ENCODE assay signal across 12 cellular contexts in the genomic region with DNA sequence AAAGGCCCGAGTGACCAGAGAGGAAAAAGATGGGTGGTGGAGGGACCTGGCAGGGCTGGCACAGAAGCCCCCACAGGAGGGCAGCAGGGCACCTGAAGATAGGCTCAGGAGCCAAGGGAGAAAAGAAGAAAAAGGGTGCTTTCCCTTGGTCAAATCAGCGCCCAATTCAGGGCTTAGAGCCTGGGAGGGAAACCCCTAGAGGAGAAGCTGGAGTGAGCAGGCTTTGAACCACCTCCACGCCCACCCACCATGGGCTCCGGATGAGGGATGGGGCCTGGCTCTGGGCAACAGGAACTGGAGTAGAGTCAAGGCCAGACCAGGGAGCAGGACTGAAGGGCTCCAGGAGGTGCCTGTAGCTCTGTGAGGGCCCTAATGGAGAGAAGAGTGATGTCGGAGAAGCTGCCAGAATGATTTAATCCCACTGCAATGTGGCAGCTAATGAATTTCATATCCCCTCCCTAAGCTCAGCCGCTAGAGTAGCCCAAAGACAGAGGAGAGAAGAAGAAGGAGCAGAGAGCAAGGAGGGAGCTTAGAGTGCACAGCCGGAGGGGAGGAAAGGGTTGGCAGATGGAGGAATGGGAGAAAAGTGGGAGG. TPM values are rescaled to one million over a fixed set of nuclear protein-coding genes. Genes with fewer than 3 reads are reported as not detected.
DNase-seq lines count a peak whose midpoint lies in the region; ATAC-seq and TF ChIP-seq lines count a peak whose summit lies in the region.
"Had no signal": no experiment of that assay in that cellular context is flagged by ENCODE, and none has a peak within 500 bp of the region (broad histone marks: within the 10 kb centered on the region; RNA-seq: fewer than 3 reads in every experiment).

No MANE protein-coding gene starts in this region.

- no peak overlapping the region for H4K8ac ChIP-seq in H9 (replicated peaks; ENCODE audit: insufficient read length, low read depth, low read length)

- H3K4ac ChIP-seq in H9 (ENCODE audit: low read depth, low read length), result no peak overlapping the region

- peak; percentile 31 to 36 for ATAC-seq in right cardiac atrium
- ATAC-seq in stimulated activated effector memory CD8-positive, alpha-beta T cell treated with anti-CD3 and anti-CD28 coated beads, Interleukin-12 subunit alpha, Interleukin-12 subunit beta, amount 100 ng/mL, for 72 hours, result peak; percentile 17
- ATAC-seq in activated T-cell treated with anti-CD3 and anti-CD28 coated beads, Interleukin-2, amount 50 U/mL, for 72 hours (replicated peaks in 1 of 2), result no peak

- H2BK5ac ChIP-seq in H9 (ENCODE audit: insufficient read length, low read length), result no peak overlapping the region

- H3K14ac ChIP-seq in H9 (ENCODE audit: insufficient read depth, low read length), result no peak overlapping the region

- intact Hi-C loops in right cardiac atrium (cut with DNase I), result no loop called here

- H3K56ac ChIP-seq in H9 (ENCODE audit: insufficient read length, low read depth, low read length), result no peak overlapping the region

- H3K23ac ChIP-seq in H9 (ENCODE audit: insufficient read length, low read depth, low read length), result no peak overlapping the region

- no peak overlapping the region for H2BK120ac ChIP-seq in H9 (ENCODE audit: low read depth, low read length, poor library complexity, severe bottlenecking)

- H4K20me1 ChIP-seq in H9 (ENCODE audit: control insufficient read depth, insufficient read depth, insufficient read length), result no peaks in the 10 kb centered on the region

- H2BK15ac ChIP-seq in H9 (ENCODE audit: low read depth, low read length), result no peak overlapping the region

- H3K79me2 ChIP-seq in H9 (ENCODE audit: insufficient read depth, low read length), result no peaks in the 10 kb centered on the region

- no peaks in the 10 kb centered on the region for H3K36me3 ChIP-seq in adipocyte (ENCODE audit: control insufficient read depth, insufficient read depth, low read length, severe bottlenecking)

- no CpG with 5 or more reads among the region's 7 CpGs for WGBS in H9 (ENCODE audit: extremely low coverage, insufficient read length, low lambda C conversion rate)
- 57% methylated on average over 7 of the region's 7 CpGs for WGBS in right cardiac atrium

- H3K27ac ChIP-seq in H9 (ENCODE audit: insufficient read length, low read depth, low read length) (no peak overlapping the region), right cardiac atrium (ENCODE audit: low read length) (peak overlapping the region; percentile 63)

- no peak overlapping the region for H2AK5ac ChIP-seq in H9 (ENCODE audit: insufficient read length, low read length)

- no peak overlapping the region for H2BK12ac ChIP-seq in H9 (ENCODE audit: insufficient read length, low read depth, low read length)

- H3K4me3 ChIP-seq in adipocyte (ENCODE audit: low read length) (no peak overlapping the region), right cardiac atrium (ENCODE audit: low read length) (no peak overlapping the region)

- H3K23me2 ChIP-seq in H9 (ENCODE audit: insufficient read length, low read depth, low read length, poor library complexity, severe bottlenecking), result no peaks in the 10 kb centered on the region

- no peak overlapping the region; a peak in 1 of 7 replicates for H3K27ac Mint-ChIP-seq in H9
- H3K27ac Mint-ChIP-seq in stimulated activated effector memory CD8-positive, alpha-beta T cell treated with anti-CD3 and anti-CD28 coated beads, Interleukin-12 subunit alpha, Interleukin-12 subunit beta, amount 100 ng/mL, for 72 hours, result no peak overlapping the region
- no peak overlapping the region for H3K27ac Mint-ChIP-seq in activated T-cell treated with anti-CD3 and anti-CD28 coated beads, Interleukin-2, amount 50 U/mL, for 72 hours

- TF ChIP-seq CTCF in H9 (conservative IDR thresholded peaks at IDR 0.05), result peak; percentile 28; the same call in 1 of the 3 replicates

- peaks cover 8% of the 10 kb centered on the region for H3K27me3 Mint-ChIP-seq in H9 (ENCODE audit: low read depth)
- peaks cover 20% of the 10 kb centered on the region for H3K27me3 Mint-ChIP-seq in activated T-cell treated with anti-CD3 and anti-CD28 coated beads, Interleukin-2, amount 50 U/mL, for 72 hours (ENCODE audit: low read depth)

- no peaks in the 10 kb centered on the region for H3K36me3 Mint-ChIP-seq in H9 (ENCODE audit: insufficient read depth in 1 of 3, low read depth in 3 of 3)
- no peaks in the 10 kb centered on the region for H3K36me3 Mint-ChIP-seq in stimulated activated effector memory CD8-positive, alpha-beta T cell treated with anti-CD3 and anti-CD28 coated beads, Interleukin-12 subunit alpha, Interleukin-12 subunit beta, amount 100 ng/mL, for 72 hours
- no peaks in the 10 kb centered on the region for H3K36me3 Mint-ChIP-seq in activated T-cell treated with anti-CD3 and anti-CD28 coated beads, Interleukin-2, amount 50 U/mL, for 72 hours (ENCODE audit: insufficient read depth in 2 of 2)

- H3K4me3 Mint-ChIP-seq in H9, result no peak overlapping the region
- H3K4me3 Mint-ChIP-seq in stimulated activated effector memory CD8-positive, alpha-beta T cell treated with anti-CD3 and anti-CD28 coated beads, Interleukin-12 subunit alpha, Interleukin-12 subunit beta, amount 100 ng/mL, for 72 hours, result no peak overlapping the region
- H3K4me3 Mint-ChIP-seq in activated T-cell treated with anti-CD3 and anti-CD28 coated beads, Interleukin-2, amount 50 U/mL, for 72 hours, result no peak overlapping the region

- no peak overlapping the region for H3K18ac ChIP-seq in H9 (ENCODE audit: insufficient read length, low read depth, low read length)

- peaks cover 4% of the 10 kb centered on the region; the same call in 1 of the 2 replicates for H3K4me1 ChIP-seq in H9 (ENCODE audit: insufficient read depth, low read length)
- peaks cover 39% of the 10 kb centered on the region for H3K4me1 ChIP-seq in adipocyte (ENCODE audit: control insufficient read depth, insufficient read depth, low read length)
- peaks cover 17% of the 10 kb centered on the region for H3K4me1 ChIP-seq in right cardiac atrium (ENCODE audit: control insufficient read depth, insufficient read depth, low read length)

- DNase-seq in H9 (no peak), adipocyte (ENCODE audit: low read depth) (peak; percentile 57), right cardiac atrium (peak in 2 of 3 donors; percentile 60 to 62), SW480 (ENCODE audit: low spot score) (no peak)
- no peak for DNase-seq in stimulated activated effector memory CD8-positive, alpha-beta T cell treated with anti-CD3 and anti-CD28 coated beads, Interleukin-12 subunit alpha, Interleukin-12 subunit beta, amount 100 ng/mL, for 72 hours (ENCODE audit: low spot score in 2 of 2)
- DNase-seq in activated CD4-positive, alpha-beta T cell treated with anti-CD3 and anti-CD28 coated beads for 48 hours, result no peak
- DNase-seq in activated T-cell treated with anti-CD3 and anti-CD28 coated beads, Interleukin-2, amount 50 U/mL, for 72 hours, result no peak
- DNase-seq in central memory CD4-positive, alpha-beta T cell, result no peak
- DNase-seq: activated naive CD4-positive, alpha-beta T cell; NCI-H1694 treated with DMSO at 0.1 percent for 48 hours; nucleus accumbens; T-helper 2 cell had no signal

- no peaks in the 10 kb centered on the region for H3K79me1 ChIP-seq in H9 (ENCODE audit: insufficient read depth, low read depth, low read length, poor library complexity, severe bottlenecking)

- peaks cover 26 to 36% of the 10 kb centered on the region in 2 experiments for H3K4me1 Mint-ChIP-seq in H9
- H3K4me1 Mint-ChIP-seq in stimulated activated effector memory CD8-positive, alpha-beta T cell treated with anti-CD3 and anti-CD28 coated beads, Interleukin-12 subunit alpha, Interleukin-12 subunit beta, amount 100 ng/mL, for 72 hours, result no peaks in the 10 kb centered on the region
- no peaks in the 10 kb centered on the region for H3K4me1 Mint-ChIP-seq in activated T-cell treated with anti-CD3 and anti-CD28 coated beads, Interleukin-2, amount 50 U/mL, for 72 hours (ENCODE audit: low read depth)

- H3K27me3 ChIP-seq in H9 (ENCODE audit: insufficient read depth, low read length) (no peaks in the 10 kb centered on the region), adipocyte (replicated peaks; ENCODE audit: control insufficient read depth, insufficient read depth, low read length) (no peaks in the 10 kb centered on the region), right cardiac atrium (ENCODE audit: control insufficient read depth, insufficient read depth) (no peaks in the 10 kb centered on the region)

- no peaks in the 10 kb centered on the region; a peak in 1 of 5 replicates for H3K9me3 Mint-ChIP-seq in H9
- H3K9me3 Mint-ChIP-seq in stimulated activated effector memory CD8-positive, alpha-beta T cell treated with anti-CD3 and anti-CD28 coated beads, Interleukin-12 subunit alpha, Interleukin-12 subunit beta, amount 100 ng/mL, for 72 hours, result no peaks in the 10 kb centered on the region
- H3K9me3 Mint-ChIP-seq in activated T-cell treated with anti-CD3 and anti-CD28 coated beads, Interleukin-2, amount 50 U/mL, for 72 hours, result no peaks in the 10 kb centered on the region

- no peak overlapping the region for H3T11ph ChIP-seq in H9 (ENCODE audit: low read length)

- no peak overlapping the region for H2BK20ac ChIP-seq in H9 (ENCODE audit: low read depth, low read length, poor library complexity, severe bottlenecking)

- no peak overlapping the region for H3K9ac ChIP-seq in H9 (ENCODE audit: extremely low read depth, insufficient read length, low read length)
- peak overlapping the region; percentile 59 for H3K9ac ChIP-seq in adipocyte (ENCODE audit: low read length)

- H3K9me3 ChIP-seq in H9 (ENCODE audit: control insufficient read depth, low read depth, low read length), result no peaks in the 10 kb centered on the region
- H3K9me3 ChIP-seq in adipocyte (ENCODE audit: control insufficient read depth, low read length), result no peaks in the 10 kb centered on the region
- H3K9me3 ChIP-seq in right cardiac atrium (ENCODE audit: control insufficient read depth, low read length), result no peaks in the 10 kb centered on the region

- H4K5ac ChIP-seq in H9 (ENCODE audit: insufficient read length, low read depth, low read length), result no peak overlapping the region

- H2AFZ ChIP-seq in H9 (ENCODE audit: low read length), result no peak overlapping the region

- no peak overlapping the region for H4K91ac ChIP-seq in H9 (ENCODE audit: insufficient read length, low read depth, low read length)

- H3K4me2 ChIP-seq in H9 (ENCODE audit: insufficient read depth, insufficient read length, low read length), result no peak overlapping the region

RNA-seq across cellular contexts. Expression of gene PRELP, which starts 12.0 kb away (rescaled TPM):
- total RNA-seq in H9 (2021), result 0.07 and 0.09 TPM in 2 replicates
- total RNA-seq in right cardiac atrium, result 100 to 1,000 TPM in 1 of 4 donors, 10 to 100 TPM in 3; 43.9 to 109 (median 67.4) TPM
- 61.9 TPM for polyA plus RNA-seq in right cardiac atrium
- total RNA-seq in activated T-cell treated with anti-CD3 and anti-CD28 coated beads, Interleukin-2, amount 50 U/mL, for 72 hours, result not detected

RNA-seq across cellular contexts. Expression of gene OPTC, which starts 30.4 kb away (rescaled TPM):
- total RNA-seq in H9 (2021) (0.68 and 1.1 TPM in 2 replicates), right cardiac atrium (not detected)
- not detected for polyA plus RNA-seq in right cardiac atrium
- total RNA-seq in activated T-cell treated with anti-CD3 and anti-CD28 coated beads, Interleukin-2, amount 50 U/mL, for 72 hours, result not detected

Comparison
In these comparisons a context has a peak if more than half of its experiments do, and no peak if none do; other contexts are left out.
1. DNase-seq: peak in adipocyte (single experiment) and right cardiac atrium (2 of 3); none in H9 (single experiment), stimulated activated effector memory CD8-positive, alpha-beta T cell treated with anti-CD3 and anti-CD28 coated beads, Interleukin-12 subunit alpha, Interleukin-12 subunit beta, amount 100 ng/mL, for 72 hours (0 of 2), activated CD4-positive, alpha-beta T cell treated with anti-CD3 and anti-CD28 coated beads for 48 hours (single experiment), activated T-cell treated with anti-CD3 and anti-CD28 coated beads, Interleukin-2, amount 50 U/mL, for 72 hours (0 of 2), SW480 (single experiment) and central memory CD4-positive, alpha-beta T cell (single experiment).
2. ATAC-seq: peak in right cardiac atrium (2 of 2) and stimulated activated effector memory CD8-positive, alpha-beta T cell treated with anti-CD3 and anti-CD28 coated beads, Interleukin-12 subunit alpha, Interleukin-12 subunit beta, amount 100 ng/mL, for 72 hours (single experiment); none in activated T-cell treated with anti-CD3 and anti-CD28 coated beads, Interleukin-2, amount 50 U/mL, for 72 hours (0 of 2).
3. RNA of gene PRELP, which starts 12.0 kb away (total RNA-seq): 43.9 to 109 TPM in right cardiac atrium; 0.07 to 0.09 TPM in H9 and not detected in activated T-cell treated with anti-CD3 and anti-CD28 coated beads, Interleukin-2, amount 50 U/mL, for 72 hours; every median in the first group is over 10 times any median in the second.